Comparison of ENCODE assay signal across 12 cellular contexts in the genomic region with DNA sequence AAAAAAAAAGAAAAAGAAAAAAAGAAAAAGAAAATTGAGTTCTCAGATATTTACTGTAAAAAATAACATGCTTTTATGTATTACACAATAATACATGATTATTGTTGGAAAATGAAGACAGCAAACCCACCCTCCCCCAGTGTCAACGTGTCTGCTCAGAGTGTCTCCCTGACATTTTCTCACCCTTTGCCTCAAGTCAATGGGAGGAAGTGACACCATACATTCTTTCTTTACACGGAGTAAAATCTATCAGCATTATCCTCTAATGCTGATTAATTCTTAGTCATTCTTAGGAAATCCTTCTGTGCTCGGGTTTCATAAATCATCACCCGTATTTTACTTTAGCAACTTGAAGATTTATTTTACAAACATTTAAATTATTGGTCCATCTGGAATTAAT. TPM values are rescaled to one million over a fixed set of nuclear protein-coding genes. Genes with fewer than 3 reads are reported as not detected.
A peak's percentile ranks its signal among the peaks of the same experiment; 100 is the strongest.
DNase-seq lines count a peak whose midpoint lies in the region; ATAC-seq and TF ChIP-seq lines count a peak whose summit lies in the region.
"Had no signal": no experiment of that assay in that cellular context is flagged by ENCODE, and none has a peak within 500 bp of the region (broad histone marks: within the 10 kb centered on the region; RNA-seq: fewer than 3 reads in every experiment).

No MANE protein-coding gene starts in this region.

- intact Hi-C loops in Calu3 (cut with micrococcal nuclease; ENCODE audit: unreplicated experiment) (no loop called here), gastrocnemius medialis (cut with DNase I; ENCODE audit: low total_unique reads) (no loop called here)

- no peak for DNase-seq in Calu3
- DNase-seq in MG63, result peak; percentile 62
- DNase-seq in epithelial cell of prostate (ENCODE audit: low read depth, low spot score), result peak; percentile 51
- peak; percentile 61 for DNase-seq in natural killer cell treated with Interleukin-12 subunit alpha and Interleukin-12 subunit beta and Interleukin-15 and Interleukin-18, amount 100 ng/mL, for 72 hours (ENCODE audit: low spot score)
- DNase-seq in mucosa of gallbladder (ENCODE audit: low spot score), result no peak
- DNase-seq in gastrocnemius medialis, result no peak
- DNase-seq in hepatocyte (ENCODE audit: low spot score), result no peak
- DNase-seq: activated CD4-positive, alpha-beta T cell treated with anti-CD3 and anti-CD28 coated beads, Interleukin-2, amount 50 U/mL, for 1 hour; CD8-positive, alpha-beta T cell had no signal

- H3K27me3 Mint-ChIP-seq in Calu3 (ENCODE audit: unreplicated experiment), result no peaks in the 10 kb centered on the region
- no peaks in the 10 kb centered on the region for H3K27me3 Mint-ChIP-seq in natural killer cell treated with Interleukin-12 subunit alpha and Interleukin-12 subunit beta and Interleukin-15 and Interleukin-18, amount 100 ng/mL, for 72 hours

- H3K27ac Mint-ChIP-seq in Calu3 (ENCODE audit: unreplicated experiment), result peak overlapping the region; percentile 63
- peak overlapping the region; percentile 17 to 31 for H3K27ac Mint-ChIP-seq in natural killer cell treated with Interleukin-12 subunit alpha and Interleukin-12 subunit beta and Interleukin-15 and Interleukin-18, amount 100 ng/mL, for 72 hours
- H3K27ac Mint-ChIP-seq: CD8-positive, alpha-beta T cell had no signal

- H2AFZ ChIP-seq in hepatocyte, result no peak overlapping the region

- no peaks in the 10 kb centered on the region for H3K36me3 Mint-ChIP-seq in Calu3 (ENCODE audit: insufficient read depth, unreplicated experiment)
- peaks cover 5% of the 10 kb centered on the region for H3K36me3 Mint-ChIP-seq in natural killer cell treated with Interleukin-12 subunit alpha and Interleukin-12 subunit beta and Interleukin-15 and Interleukin-18, amount 100 ng/mL, for 72 hours
- H3K36me3 Mint-ChIP-seq: CD8-positive, alpha-beta T cell had no signal

- H4K20me1 ChIP-seq in hepatocyte (ENCODE audit: insufficient read depth, poor library complexity, severe bottlenecking), result no peaks in the 10 kb centered on the region

- BruUV-seq in Calu3 (replicated peaks; lab: Mats Ljungman, UMichigan), result no TSS peak

- H3K79me2 ChIP-seq in hepatocyte, result no peaks in the 10 kb centered on the region

- H3K9me3 ChIP-seq in MG63 (peaks cover 2% of the 10 kb centered on the region; the same call in 1 of the 2 replicates), gastrocnemius medialis (no peaks in the 10 kb centered on the region), hepatocyte (ENCODE audit: low read depth) (no peaks in the 10 kb centered on the region)
- H3K9me3 ChIP-seq: ascending aorta had no signal

- H3K4me3 ChIP-seq in MG63 (no peak overlapping the region), gastrocnemius medialis (no peak overlapping the region), hepatocyte (no peak overlapping the region)
- H3K4me3 ChIP-seq: ascending aorta had no signal

- WGBS in hepatocyte (ENCODE audit: low lambda C conversion rate, missing lambda C conversion rate), result 43% methylated on average over 4 of the region's 4 CpGs

- TF ChIP-seq CTCF in Calu3 (IDR thresholded peaks at IDR 0.05; ENCODE audit: unreplicated experiment), result no peak
- TF ChIP-seq CTCF in gastrocnemius medialis (IDR thresholded peaks at IDR 0.05 in 4 of 5, conservative IDR thresholded peaks at IDR 0.05 in 1 of 5), result no peak
- no peak for TF ChIP-seq CTCF in hepatocyte (IDR thresholded peaks at IDR 0.05; ENCODE audit: poor library complexity)

- peak overlapping the region; percentile 14 for H3K27ac ChIP-seq in epithelial cell of prostate
- no peak overlapping the region for H3K27ac ChIP-seq in gastrocnemius medialis
- H3K27ac ChIP-seq in hepatocyte, result no peak overlapping the region
- H3K27ac ChIP-seq: ascending aorta had no signal

- H3K9me2 ChIP-seq in hepatocyte (replicated peaks; ENCODE audit: insufficient read depth), result no peaks in the 10 kb centered on the region

- peaks cover 26% of the 10 kb centered on the region for H3K4me1 Mint-ChIP-seq in Calu3 (ENCODE audit: low read depth, unreplicated experiment)
- peaks cover 29 to 30% of the 10 kb centered on the region in 2 donors for H3K4me1 Mint-ChIP-seq in natural killer cell treated with Interleukin-12 subunit alpha and Interleukin-12 subunit beta and Interleukin-15 and Interleukin-18, amount 100 ng/mL, for 72 hours (ENCODE audit: low read depth in 2 of 2)

- no peaks in the 10 kb centered on the region for H3K27me3 ChIP-seq in MG63
- H3K27me3 ChIP-seq in gastrocnemius medialis, result no peaks in the 10 kb centered on the region
- no peaks in the 10 kb centered on the region for H3K27me3 ChIP-seq in hepatocyte
- H3K27me3 ChIP-seq: ascending aorta had no signal

- no peak overlapping the region for H3K4me3 Mint-ChIP-seq in Calu3 (ENCODE audit: low read depth, unreplicated experiment)
- H3K4me3 Mint-ChIP-seq in natural killer cell treated with Interleukin-12 subunit alpha and Interleukin-12 subunit beta and Interleukin-15 and Interleukin-18, amount 100 ng/mL, for 72 hours, result peak overlapping the region; percentile 3
- H3K4me3 Mint-ChIP-seq: CD8-positive, alpha-beta T cell had no signal

- H3K4me2 ChIP-seq in hepatocyte, result no peak overlapping the region

- no peaks in the 10 kb centered on the region for H3K36me3 ChIP-seq in MG63
- H3K36me3 ChIP-seq in gastrocnemius medialis, result no peaks in the 10 kb centered on the region
- H3K36me3 ChIP-seq in hepatocyte (replicated peaks; ENCODE audit: insufficient read depth, low read depth), result no peaks in the 10 kb centered on the region
- H3K36me3 ChIP-seq: ascending aorta had no signal

- H3K4me1 ChIP-seq in gastrocnemius medialis, result no peaks in the 10 kb centered on the region
- no peaks in the 10 kb centered on the region for H3K4me1 ChIP-seq in hepatocyte (ENCODE audit: insufficient read depth)

- CTCF ChIA-PET in Calu3 (lab: Charles Lee), result no interaction called here

- TF ChIP-seq POLR2A in gastrocnemius medialis (IDR thresholded peaks at IDR 0.05), result no peak

- H3K9me3 Mint-ChIP-seq in Calu3 (ENCODE audit: low read depth, unreplicated experiment), result no peaks in the 10 kb centered on the region
- peaks cover 5% of the 10 kb centered on the region for H3K9me3 Mint-ChIP-seq in natural killer cell treated with Interleukin-12 subunit alpha and Interleukin-12 subunit beta and Interleukin-15 and Interleukin-18, amount 100 ng/mL, for 72 hours
- H3K9me3 Mint-ChIP-seq: CD8-positive, alpha-beta T cell had no signal

- peak; percentile 89 to 90 for ATAC-seq in natural killer cell treated with Interleukin-12 subunit alpha and Interleukin-12 subunit beta and Interleukin-15 and Interleukin-18, amount 100 ng/mL, for 72 hours
- no peak for ATAC-seq in gastrocnemius medialis
- ATAC-seq in HG03457 (IDR thresholded peaks at IDR 0.05; ENCODE audit: unreplicated experiment), result no peak
- ATAC-seq: CD8-positive, alpha-beta T cell had no signal

- in situ Hi-C loops in gastrocnemius medialis (cut with MboI; ENCODE audit: low sequenced_read_pairs in 4 of 4), result no loop called here

RNA-seq across cellular contexts. Expression of gene CTAGE1, which starts 32.0 kb away (rescaled TPM):
- total RNA-seq in Calu3 (2022) (not detected in 2 replicates), mucosa of gallbladder (0.06 TPM), gastrocnemius medialis (not detected), hepatocyte (0.12 and 0.47 TPM in 2 replicates)
- not detected in 2 replicates for total RNA-seq in MG63 (2014; rRNA removed; shearing (Covaris generic); ENCODE audit: low replicate concordance)
- total RNA-seq in natural killer cell treated with Interleukin-12 subunit alpha and Interleukin-12 subunit beta and Interleukin-15 and Interleukin-18, amount 100 ng/mL, for 72 hours, result not detected
- polyA plus RNA-seq in hepatocyte, result 0.60 TPM in 1 of 2 replicates, not detected in the other
- total RNA-seq: ascending aorta; CD8-positive, alpha-beta T cell; T-helper 2 cell treated with Interferon-gamma antibody and Interleukin-4, amounts not matched to agents 100 ng/mL and 5 ng/mL, for 36 hours had no signal

Comparison
In these comparisons a context has a peak if more than half of its experiments do, and no peak if none do; other contexts are left out.
1. DNase-seq: peak in MG63 (single experiment), epithelial cell of prostate (single experiment) and natural killer cell treated with Interleukin-12 subunit alpha and Interleukin-12 subunit beta and Interleukin-15 and Interleukin-18, amount 100 ng/mL, for 72 hours (single experiment); none in Calu3 (single experiment), mucosa of gallbladder (single experiment), gastrocnemius medialis (0 of 2) and hepatocyte (single experiment).
2. ATAC-seq: peak in natural killer cell treated with Interleukin-12 subunit alpha and Interleukin-12 subunit beta and Interleukin-15 and Interleukin-18, amount 100 ng/mL, for 72 hours (2 of 2); none in gastrocnemius medialis (0 of 2) and HG03457 (single experiment).